22 cellular contexts compared by ENCODE assay signal in genomic region chr11:31953803-31954327, GRCh38.
A peak's percentile ranks its signal among the peaks of the same experiment; 100 is the strongest.
DNase-seq lines count a peak whose midpoint lies in the region; ATAC-seq, FAIRE-seq and TF ChIP-seq lines count a peak whose summit lies in the region.
"Had no signal": no experiment of that assay in that cellular context is flagged by ENCODE, and none has a peak within 500 bp of the region (broad histone marks: within the 10 kb centered on the region; RNA-seq: fewer than 3 reads in every experiment).

No MANE protein-coding gene starts in this region.

- no peaks in the 10 kb centered on the region for H3K27me3 ChIP-seq in GM12878 (replicated peaks in 1 of 2; ENCODE audit: control insufficient read depth in 2 of 2, insufficient read depth in 2 of 2, low read length in 1 of 2)
- H3K27me3 ChIP-seq: BLaER1 treated with 17β-estradiol and CSF1 and Interleukin-3, amounts not matched to agents 10 nM and 100 nM had no signal

- intact Hi-C loops in GM12878 (cut with micrococcal nuclease; ENCODE audit: unreplicated experiment), result no loop called here

- BruUV-seq in GM12878 (replicated peaks; lab: Mats Ljungman, UMichigan), result no TSS peak

- H3K79me2 ChIP-seq in GM12878 (ENCODE audit: control insufficient read depth, insufficient read depth, low read length), result no peaks in the 10 kb centered on the region

- H3K36me3 Mint-ChIP-seq in osteocyte (ENCODE audit: unreplicated experiment), result no peaks in the 10 kb centered on the region
- H3K36me3 Mint-ChIP-seq: CD8-positive, alpha-beta T cell had no signal

- RAD21 ChIA-PET in GM12878 (lab: Charles Lee; ENCODE audit: unreplicated experiment), result no interaction called here

- no peak for ATAC-seq in GM12878
- ATAC-seq: A549; CD8-positive, alpha-beta T cell had no signal

- H3K9ac ChIP-seq in GM12878 (ENCODE audit: control insufficient read depth, insufficient read depth, low read length), result no peak overlapping the region
- H3K9ac ChIP-seq: BLaER1 treated with 17β-estradiol and CSF1 and Interleukin-3, amounts not matched to agents 10 nM and 100 nM had no signal

- H3K4me2 ChIP-seq in GM12878 (ENCODE audit: control insufficient read depth, insufficient read depth), result no peak overlapping the region
- H3K4me2 ChIP-seq: A549 had no signal

- no peak for TF ChIP-seq POLR2A in GM12891 (IDR thresholded peaks at IDR 0.05; ENCODE audit: low read depth, low read length)
- no peak for TF ChIP-seq POLR2A in GM12878 (IDR thresholded peaks at IDR 0.05; ENCODE audit: low read depth, low read length)

- TF ChIP-seq RAD21 in GM12878 (IDR thresholded peaks at IDR 0.05; ENCODE audit: insufficient read depth, low read depth, low read length), result no peak

- no peaks in the 10 kb centered on the region for H3K36me3 ChIP-seq in GM12878 (ENCODE audit: control insufficient read depth in 2 of 2, insufficient read depth in 2 of 2, low read length in 1 of 2)
- H3K36me3 ChIP-seq: BLaER1 treated with 17β-estradiol and CSF1 and Interleukin-3, amounts not matched to agents 10 nM and 100 nM had no signal

- 50% methylated on average over 6 of the region's 6 CpGs for WGBS in GM12878 (ENCODE audit: insufficient coverage, insufficient replicate concordance, low lambda C conversion rate, missing lambda C conversion rate)

- TF ChIP-seq CTCF in GM12878 (IDR thresholded peaks at IDR 0.05 in 2 of 3, conservative IDR thresholded peaks at IDR 0.05 in 1 of 3; ENCODE audit: control insufficient read depth in 2 of 3, extremely low read depth in 1 of 3, insufficient read depth in 1 of 3, low read depth in 3 of 3, low read length in 3 of 3) (no peak), osteocyte (IDR thresholded peaks at IDR 0.05) (no peak), GM10266 (IDR thresholded peaks at IDR 0.05; ENCODE audit: control insufficient read depth, insufficient read depth, low read depth, missing control alignments) (no peak)

- H3K4me1 ChIP-seq in GM12878 (ENCODE audit: control insufficient read depth, insufficient read depth, low read length), result peaks cover 6% of the 10 kb centered on the region; the same call in 1 of the 2 replicates
- H3K4me1 ChIP-seq: A549, Caco-2 had no signal

- H3K27ac Mint-ChIP-seq in osteocyte (ENCODE audit: unreplicated experiment), result no peak overlapping the region
- H3K27ac Mint-ChIP-seq: B cell; CD4-positive, alpha-beta T cell; CD8-positive, alpha-beta T cell had no signal

- no peak for TF ChIP-seq EP300 in GM12878 (IDR thresholded peaks at IDR 0.05; ENCODE audit: borderline replicate concordance in 1 of 2, control insufficient read depth in 1 of 2, low read depth in 2 of 2, low read length in 2 of 2)

- H3K4me3 Mint-ChIP-seq in osteocyte (ENCODE audit: unreplicated experiment), result no peak overlapping the region
- H3K4me3 Mint-ChIP-seq: B cell; CD4-positive, alpha-beta T cell; CD8-positive, alpha-beta T cell had no signal

- in situ Hi-C loops in GM12878 (cut with MboI), result loop anchor here (10.0 kb wide), 2 partner anchors 459 to 849 kb away; no protein-coding TSS in a partner anchor

- FAIRE-seq in GM12891 (lab: Jason Lieb, UNC), result no peak
- FAIRE-seq in GM12878 (lab: Jason Lieb, UNC), result no peak
- FAIRE-seq: A549, D721Med, G401.6, GM12892, GM18507 had no signal

- H4K20me1 ChIP-seq in GM12878 (ENCODE audit: control insufficient read depth, insufficient read depth), result no peaks in the 10 kb centered on the region
- H4K20me1 ChIP-seq: BLaER1 treated with 17β-estradiol and CSF1 and Interleukin-3, amounts not matched to agents 10 nM and 100 nM had no signal

- no peak overlapping the region for H3K27ac ChIP-seq in GM12878 (ENCODE audit: control insufficient read depth, insufficient read depth)
- H3K27ac ChIP-seq: 22Rv1; A549; BLaER1 treated with 17β-estradiol and CSF1 and Interleukin-3, amounts not matched to agents 10 nM and 100 nM; C4-2B had no signal

- DNase-seq in GM12891 (ENCODE audit: insufficient read length, low spot score), result no peak
- no peak for DNase-seq in GM12878 (ENCODE audit: low read depth, low spot score)
- peak; percentile 65 for DNase-seq in osteocyte (ENCODE audit: extremely low spot score, unreplicated experiment)
- DNase-seq in NCI-H345 treated with DMSO at 0.1 percent for 48 hours (lab: John Stamatoyannopoulos, UW; ENCODE audit: unreplicated experiment), result no peak
- DNase-seq in GM10266 (ENCODE audit: extremely low spot score), result no peak
- DNase-seq in SW480 (ENCODE audit: low spot score), result no peak
- DNase-seq: AML-193; Caco-2; Calu3; CD4-positive, alpha-beta T cell; CD8-positive, alpha-beta T cell; DMS79 treated with DMSO at 0.1 percent for 48 hours; GF-D8 had no signal

- peaks cover 33% of the 10 kb centered on the region for H3K27me3 Mint-ChIP-seq in osteocyte (ENCODE audit: unreplicated experiment)
- H3K27me3 Mint-ChIP-seq: CD4-positive, alpha-beta T cell had no signal

- peaks cover 4% of the 10 kb centered on the region for H3K4me1 Mint-ChIP-seq in osteocyte (ENCODE audit: unreplicated experiment)

- SMC1A ChIA-PET in GM12878 (lab: Charles Lee; ENCODE audit: uncharacterized antibody, unreplicated experiment), result interaction anchor here (0.5 kb wide), 1 partner anchor 102 kb away, joined by 4 read pairs; no protein-coding TSS in a partner anchor

- no peaks in the 10 kb centered on the region; the same call in 2 of the 3 replicates for H3K9me3 ChIP-seq in GM12878 (replicated peaks; ENCODE audit: control insufficient read depth, insufficient read depth, low read length)
- H3K9me3 ChIP-seq: A549; BLaER1 treated with 17β-estradiol and CSF1 and Interleukin-3, amounts not matched to agents 10 nM and 100 nM; Caco-2 had no signal

- no peak overlapping the region for H3K4me3 ChIP-seq in GM12878
- H3K4me3 ChIP-seq: A549; BLaER1 treated with 17β-estradiol and CSF1 and Interleukin-3, amounts not matched to agents 10 nM and 100 nM had no signal

- H2AFZ ChIP-seq in GM12878 (ENCODE audit: control insufficient read depth, low read depth, low read length), result no peak overlapping the region

- H3K9me3 Mint-ChIP-seq in osteocyte (ENCODE audit: unreplicated experiment), result no peaks in the 10 kb centered on the region
- H3K9me3 Mint-ChIP-seq: CD4-positive, alpha-beta T cell; CD8-positive, alpha-beta T cell had no signal

- CTCF ChIA-PET in GM12878 (lab: Yijun Ruan, JAX), result interaction anchor here (1.0 to 1.3 kb wide), 2 partner anchors 42 to 312 kb away, joined by 3 to 7 read pairs; no protein-coding TSS in a partner anchor

- POLR2A ChIA-PET in GM12878 (lab: Charles Lee), result no interaction called here

TF ChIP-seq in GM12891, 5 proteins besides CTCF, POLR2A, EP300 and RAD21:
- TF ChIP-seq POU2F2 (IDR thresholded peaks at IDR 0.05; ENCODE audit: low read depth, low read length) (no peak), SPI1 (IDR thresholded peaks at IDR 0.05; ENCODE audit: low read depth, low read length) (0 out of 2 replicates have a peak, but pooled peaks have one; percentile 14)

TF ChIP-seq in GM12878, 131 proteins besides CTCF, POLR2A, EP300 and RAD21:
- TF ChIP-seq MYC (IDR thresholded peaks at IDR 0.05; ENCODE audit: insufficient read depth, insufficient read length, insufficient replicate concordance, low read length, severe bottlenecking) (no peak), FOXM1 (IDR thresholded peaks at IDR 0.05; ENCODE audit: low read depth, low read length) (no peak), SPI1 (IDR thresholded peaks at IDR 0.05; ENCODE audit: borderline replicate concordance, insufficient read depth, low read depth, low read length) (peak; percentile 43; the same call in 1 of the 2 replicates), MEF2B (IDR thresholded peaks at IDR 0.05; ENCODE audit: partially characterized antibody, poor library complexity, severe bottlenecking) (peak; percentile 28), ZNF687 (IDR thresholded peaks at IDR 0.05) (no peak), ZBED1 (IDR thresholded peaks at IDR 0.05; ENCODE audit: borderline replicate concordance) (no peak), SMARCA5 (IDR thresholded peaks at IDR 0.05) (no peak), NFIC (IDR thresholded peaks at IDR 0.05; ENCODE audit: low read depth, low read length) (no peak), RFX5 (IDR thresholded peaks at IDR 0.05; ENCODE audit: low read depth, low read length) (no peak), SIN3A (IDR thresholded peaks at IDR 0.05; ENCODE audit: low read depth, low read length) (no peak)
TF ChIP-seq in GM12878: peak in this region for 2.
